ENCODE assay signal across 20 cellular contexts in the genomic region with DNA sequence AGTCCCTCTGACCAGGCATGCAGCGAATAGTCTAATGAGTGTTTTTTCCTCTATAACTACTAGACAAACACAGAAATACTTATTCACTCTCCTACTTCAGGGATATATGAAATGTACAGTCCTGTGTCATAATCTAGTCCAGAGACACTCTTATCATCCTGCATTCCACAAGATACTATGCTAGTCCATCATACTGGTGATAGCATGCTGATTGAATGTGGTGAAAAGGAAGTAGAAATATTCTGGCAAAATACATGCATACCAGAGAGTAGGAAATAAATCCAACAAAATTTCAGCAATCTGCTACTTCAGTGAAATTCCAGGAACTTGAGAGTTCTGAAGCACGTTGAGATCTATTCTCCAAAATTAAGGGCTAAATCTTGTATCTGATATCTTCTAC.
A peak's percentile ranks its signal among the peaks of the same experiment; 100 is the strongest.
DNase-seq lines count a peak whose midpoint lies in the region; ATAC-seq and TF ChIP-seq lines count a peak whose summit lies in the region.
"Had no signal": no experiment of that assay in that cellular context is flagged by ENCODE, and none has a peak within 500 bp of the region (broad histone marks: within the 10 kb centered on the region; RNA-seq: fewer than 3 reads in every experiment).

No MANE protein-coding gene starts in this region.

- H3K4me3 ChIP-seq in SK-N-SH (ENCODE audit: low read depth in 2 of 2, low read length in 1 of 2) (no peak overlapping the region), astrocyte of the spinal cord (ENCODE audit: low read depth, low read length) (no peak overlapping the region), aorta (ENCODE audit: low read length in 2 of 2) (no peak overlapping the region), tibial nerve (no peak overlapping the region)

- H4K20me1 ChIP-seq in SK-N-SH (ENCODE audit: insufficient read depth), result no peaks in the 10 kb centered on the region

- no peak overlapping the region for H3K4me2 ChIP-seq in SK-N-SH

- DNase-seq in SK-N-SH (no peak), astrocyte of the spinal cord (ENCODE audit: low read depth, low spot score) (peak; percentile 5), left ventricle myocardium superior (no peak), aorta (no peak), SK-N-DZ (ENCODE audit: low spot score) (no peak), tibial nerve (ENCODE audit: low spot score in 2 of 2) (no peak)
- DNase-seq: activated CD4-positive, alpha-beta T cell treated with anti-CD3 and anti-CD28 coated beads, Interleukin-2, amount 10 ng/mL, durations not matched to agents 24 days and 14 days; activated CD8-positive, alpha-beta memory T cell treated with anti-CD3 and anti-CD28 coated beads, Interleukin-2, amount 50 U/mL, for 4 hours; activated naive CD4-positive, alpha-beta T cell; cortex of kidney; DMS 273 treated with DMSO at 0.1 percent for 48 hours; NCI-H1417; small intestine; stimulated activated CD4-positive, alpha-beta T cell treated with anti-CD3 and anti-CD28 coated beads, Interleukin-4, amount 100 ng/mL, for 24 hours; substantia nigra had no signal

- POLR2A ChIA-PET in SK-N-SH (lab: Yijun Ruan, JAX), result no interaction called here

- intact Hi-C loops in left ventricle myocardium superior (cut with micrococcal nuclease), result no loop called here
- intact Hi-C loops in aorta (cut with DNase I), result no loop called here

- H3K79me2 ChIP-seq in SK-N-SH (ENCODE audit: insufficient read depth), result no peaks in the 10 kb centered on the region

- H3F3A ChIP-seq in SK-N-SH (replicated peaks; ENCODE audit: insufficient read depth), result no peaks in the 10 kb centered on the region

- CTCF ChIA-PET in SK-N-SH (lab: Yijun Ruan, JAX), result no interaction called here

- TF ChIP-seq CTCF in SK-N-SH (IDR thresholded peaks at IDR 0.05) (no peak), astrocyte of the spinal cord (IDR thresholded peaks at IDR 0.05; ENCODE audit: low read depth, low read length) (no peak), tibial nerve (IDR thresholded peaks at IDR 0.05) (no peak)

- no peak for TF ChIP-seq POLR2A in tibial nerve (IDR thresholded peaks at IDR 0.05)

- TF ChIP-seq EP300 in SK-N-SH (IDR thresholded peaks at IDR 0.05; ENCODE audit: borderline replicate concordance in 1 of 2, low read depth in 1 of 2, low read length in 1 of 2), result no peak
- no peak for TF ChIP-seq EP300 in tibial nerve (IDR thresholded peaks at IDR 0.05)

- H2AFZ ChIP-seq in SK-N-SH (ENCODE audit: low read depth), result no peak overlapping the region

- H3K9me3 ChIP-seq in SK-N-SH, result 0 out of 2 replicates have a peak, but pooled peaks cover 5% of the 10 kb centered on the region
- no peaks in the 10 kb centered on the region for H3K9me3 ChIP-seq in aorta (ENCODE audit: control insufficient read depth, low read length)
- H3K9me3 ChIP-seq in tibial nerve, result no peaks in the 10 kb centered on the region

- H3K9me2 ChIP-seq in SK-N-SH, result no peaks in the 10 kb centered on the region

- no peaks in the 10 kb centered on the region for H3K4me1 ChIP-seq in SK-N-SH (ENCODE audit: control insufficient read depth in 1 of 2, insufficient read depth in 2 of 2, low read depth in 1 of 2, low read length in 1 of 2)
- H3K4me1 ChIP-seq in aorta (ENCODE audit: control insufficient read depth in 1 of 2, insufficient read depth in 2 of 2, low read length in 2 of 2), result peaks cover 4 to 6% of the 10 kb centered on the region in 2 donors
- no peaks in the 10 kb centered on the region for H3K4me1 ChIP-seq in tibial nerve

- H3K27me3 ChIP-seq in SK-N-SH (ENCODE audit: insufficient read depth), result no peaks in the 10 kb centered on the region
- no peaks in the 10 kb centered on the region for H3K27me3 ChIP-seq in aorta (ENCODE audit: control insufficient read depth in 1 of 2, insufficient read depth in 2 of 2, low read length in 1 of 2)
- no peaks in the 10 kb centered on the region for H3K27me3 ChIP-seq in tibial nerve

- no peak for TF ChIP-seq RAD21 in SK-N-SH (IDR thresholded peaks at IDR 0.05; ENCODE audit: low read length)

- ATAC-seq in SK-N-SH treated with all-trans-retinoic acid at 6 μM for 48 hours (no peak), left ventricle myocardium superior (peak; percentile 70), aorta (ENCODE audit: low FRiP score) (peak; percentile 41), GM19397 (IDR thresholded peaks at IDR 0.05; ENCODE audit: unreplicated experiment) (no peak)
- ATAC-seq: natural killer cell treated with Interleukin-12 subunit alpha and Interleukin-12 subunit beta and Interleukin-15 and Interleukin-18, amount 100 ng/mL, for 72 hours had no signal

- H3K36me3 ChIP-seq in SK-N-SH (replicated peaks in 1 of 2; ENCODE audit: control insufficient read depth in 1 of 2, insufficient read depth in 2 of 2, low read length in 1 of 2) (no peaks in the 10 kb centered on the region), aorta (ENCODE audit: control insufficient read depth in 1 of 2, insufficient read depth in 2 of 2, low read length in 1 of 2) (no peaks in the 10 kb centered on the region), tibial nerve (no peaks in the 10 kb centered on the region)

- no peak overlapping the region for H3K27ac ChIP-seq in SK-N-SH (ENCODE audit: low read depth in 2 of 2, low read length in 1 of 2)
- no peak overlapping the region for H3K27ac ChIP-seq in aorta (ENCODE audit: low read depth in 1 of 2, low read length in 2 of 2)
- no peak overlapping the region for H3K27ac ChIP-seq in tibial nerve
- H3K27ac ChIP-seq: 22Rv1, epithelial cell of prostate had no signal

- WGBS in SK-N-SH (ENCODE audit: low lambda C conversion rate), result 33% methylated on average over 2 of the region's 2 CpGs
- 27 to 34% methylated on average over 2 of the region's 2 CpGs for WGBS in aorta, 2 donors
- 69 to 78% methylated on average over 2 of the region's 2 CpGs for WGBS in tibial nerve, 2 donors

- H3K9ac ChIP-seq in SK-N-SH, result no peak overlapping the region

- in situ Hi-C loops in astrocyte of the spinal cord (cut with HindIII; ENCODE audit: low sequenced_read_pairs), result no loop called here

TF ChIP-seq in SK-N-SH treated with all-trans-retinoic acid at 6 μM for 48 hours, 23 proteins besides CTCF, POLR2A, EP300 and RAD21:
- TF ChIP-seq CREB5 (CRISPR knock-in tag; IDR thresholded peaks at IDR 0.05; ENCODE audit: low read depth), result peak; percentile 55; the same call in 1 of the 2 replicates
- TF ChIP-seq ISL1 (CRISPR knock-in tag; IDR thresholded peaks at IDR 0.05), result peak; percentile 89
- TF ChIP-seq SNAI2 (CRISPR knock-in tag; IDR thresholded peaks at IDR 0.05), result no peak

TF ChIP-seq in SK-N-SH, 30 proteins besides CTCF, POLR2A, EP300 and RAD21:
- TF ChIP-seq IRF3 (IDR thresholded peaks at IDR 0.05; ENCODE audit: low read depth, low read length), result no peak
- no peak for TF ChIP-seq JUND (IDR thresholded peaks at IDR 0.05)

Comparison
In these comparisons a context has a peak if more than half of its experiments do, and no peak if none do; other contexts are left out.
1. ATAC-seq: peak in left ventricle myocardium superior (single experiment) and aorta (single experiment); none in SK-N-SH treated with all-trans-retinoic acid at 6 μM for 48 hours (single experiment) and GM19397 (single experiment).